ENCODE assay signal across 17 cellular contexts in the genomic region with DNA sequence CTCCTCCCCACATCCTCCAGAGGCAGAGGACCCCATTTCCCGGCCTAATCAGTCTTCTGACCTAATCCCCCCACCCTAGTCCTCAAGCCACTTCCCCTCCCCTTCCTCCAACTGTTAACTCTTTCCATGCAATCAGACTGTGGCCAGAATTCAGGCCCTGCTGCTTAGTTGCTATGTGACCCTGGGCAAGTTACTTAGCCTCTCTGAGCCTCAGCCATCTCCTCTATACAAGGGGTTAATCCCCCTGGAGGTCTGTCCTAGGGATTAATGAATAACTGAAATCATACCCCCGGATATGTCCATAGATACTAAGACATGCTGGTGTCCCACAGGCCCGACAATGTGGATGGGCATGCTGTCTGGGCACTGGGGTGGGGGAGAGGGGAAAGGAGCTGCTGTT. TPM values are rescaled to one million over a fixed set of nuclear protein-coding genes. Genes with fewer than 3 reads are reported as not detected.
"Had no signal": no experiment of that assay in that cellular context is flagged by ENCODE, and none has a peak within 500 bp of the region (broad histone marks: within the 10 kb centered on the region; RNA-seq: fewer than 3 reads in every experiment).

No MANE protein-coding gene starts in this region.

- H3K36me3 ChIP-seq: left lung, neural progenitor cell, prostate gland had no signal

- H3K4me3 ChIP-seq: dorsolateral prefrontal cortex, heart right ventricle, left lung, neural progenitor cell, prostate gland had no signal

- DNase-seq: activated CD4-positive, alpha-beta T cell treated with anti-CD3 and anti-CD28 coated beads, Interleukin-2, amount 50 U/mL, for 48 hours; activated gamma-delta T cell treated with Interleukin-2 at 50 U/mL for 16 hours; amniotic stem cell; caudate nucleus; dorsolateral prefrontal cortex; erythroblast; heart right ventricle; left lung; naive thymus-derived CD4-positive, alpha-beta T cell; stimulated activated CD4-positive, alpha-beta T cell treated with anti-CD3 and anti-CD28 coated beads, Interleukin-4, amount 100 ng/mL, for 4 hours; WERI-Rb-1 had no signal

- H3K27me3 Mint-ChIP-seq: activated naive CD8-positive, alpha-beta T cell; memory B cell; naive thymus-derived CD4-positive, alpha-beta T cell; stimulated activated memory B cell treated with anti-CD40 and anti-IgM and Interleukin-4, amounts not matched to agents 10 μg/mL and 1 μg/mL and 100 μg/mL, for 72 hours had no signal

- H3K9me3 Mint-ChIP-seq: memory B cell; neural progenitor cell; stimulated activated memory B cell treated with anti-CD40 and anti-IgM and Interleukin-4, amounts not matched to agents 10 μg/mL and 1 μg/mL and 100 μg/mL, for 72 hours had no signal

- H3K27ac Mint-ChIP-seq: activated naive CD8-positive, alpha-beta T cell; memory B cell; neural progenitor cell; stimulated activated memory B cell treated with anti-CD40 and anti-IgM and Interleukin-4, amounts not matched to agents 10 μg/mL and 1 μg/mL and 100 μg/mL, for 72 hours had no signal

- H3K27ac ChIP-seq: left lung, neural progenitor cell, prostate gland, WERI-Rb-1 had no signal

- ATAC-seq: heart right ventricle; left lung; naive thymus-derived CD4-positive, alpha-beta T cell; stimulated activated memory B cell treated with anti-CD40 and anti-IgM and Interleukin-4, amounts not matched to agents 10 μg/mL and 1 μg/mL and 100 μg/mL, for 72 hours had no signal

- H3K9me3 ChIP-seq: heart right ventricle, left lung, prostate gland had no signal

- H3K27me3 ChIP-seq: dorsolateral prefrontal cortex, heart right ventricle, left lung, neural progenitor cell had no signal

- H3K9ac ChIP-seq: neural progenitor cell had no signal

- H2AFZ ChIP-seq: neural progenitor cell had no signal

- H3K4me2 ChIP-seq: neural progenitor cell had no signal

- H3K4me3 Mint-ChIP-seq: activated naive CD8-positive, alpha-beta T cell; memory B cell; neural progenitor cell; stimulated activated memory B cell treated with anti-CD40 and anti-IgM and Interleukin-4, amounts not matched to agents 10 μg/mL and 1 μg/mL and 100 μg/mL, for 72 hours had no signal

RNA-seq across cellular contexts. Expression of a gene that starts 49.3 kb away (rescaled TPM):
- total RNA-seq: kidney epithelial cell had no signal
